1 cellular context compared by ENCODE assay signal in genomic region chr19:8360196-8360595, GRCh38.
A peak's percentile ranks its signal among the peaks of the same experiment; 100 is the strongest.
TF ChIP-seq lines count a peak whose summit lies in the region.

No MANE protein-coding gene starts in this region.

TF ChIP-seq in liver, 16 proteins besides CTCF, POLR2A, EP300 and RAD21 (continued from another document):
- TF ChIP-seq REST (IDR thresholded peaks at IDR 0.05) = no peak
- no peak for TF ChIP-seq MAX (IDR thresholded peaks at IDR 0.05)
- TF ChIP-seq YY1 (IDR thresholded peaks at IDR 0.05) = no peak
- TF ChIP-seq RXRA (IDR thresholded peaks at IDR 0.05) = peak; percentile 38 to 63
- no peak for TF ChIP-seq HNF4G (IDR thresholded peaks at IDR 0.05)
- peak; percentile 72 to 79 for TF ChIP-seq HNF4A (conservative IDR thresholded peaks at IDR 0.05)
- TF ChIP-seq FOXA2 (IDR thresholded peaks at IDR 0.05) = no peak
- no peak for TF ChIP-seq EGR1 (IDR thresholded peaks at IDR 0.05; ENCODE audit: low read depth in 2 of 2)
- no peak for TF ChIP-seq TAF1 (conservative IDR thresholded peaks at IDR 0.05)
- no peak for TF ChIP-seq ZBTB33 (IDR thresholded peaks at IDR 0.05)
- TF ChIP-seq NR2F2 (IDR thresholded peaks at IDR 0.05) = no peak
